ENCODE assay signal across 38 cellular contexts in the genomic region with DNA sequence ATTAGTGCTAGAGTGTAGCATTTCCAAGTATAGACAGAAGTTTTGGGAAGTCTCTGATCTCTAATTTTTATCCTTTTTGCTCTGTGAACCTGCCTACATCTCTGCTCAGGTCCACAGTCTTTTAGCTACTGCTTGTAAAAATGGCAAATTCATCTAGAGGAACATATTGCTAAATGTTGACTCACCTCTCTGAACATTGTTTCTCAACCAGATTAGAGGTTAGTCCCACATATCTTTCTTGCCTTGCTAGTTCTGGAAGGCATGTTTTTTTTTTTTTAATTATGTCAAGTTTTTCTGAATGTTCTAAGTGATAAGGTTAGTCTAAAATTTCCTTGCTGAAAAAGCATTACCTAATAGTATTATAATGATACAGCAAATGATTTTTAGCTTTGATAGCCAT.
A peak's percentile ranks its signal among the peaks of the same experiment; 100 is the strongest.
DNase-seq lines count a peak whose midpoint lies in the region; ATAC-seq, FAIRE-seq and TF ChIP-seq lines count a peak whose summit lies in the region.
"Had no signal": no experiment of that assay in that cellular context is flagged by ENCODE, and none has a peak within 500 bp of the region (broad histone marks: within the 10 kb centered on the region; RNA-seq: fewer than 3 reads in every experiment).

No MANE protein-coding gene starts in this region.

- H3K4me3 ChIP-seq in adipocyte (ENCODE audit: low read length) = no peak overlapping the region
- no peak overlapping the region for H3K4me3 ChIP-seq in fibroblast of mammary gland (ENCODE audit: control insufficient read depth, low read depth, low read length)
- no peak overlapping the region for H3K4me3 ChIP-seq in kidney (ENCODE audit: low read length in 2 of 2)
- H3K4me3 ChIP-seq: esophagus squamous epithelium, lung, prostate gland, sigmoid colon, SJSA1, transverse colon had no signal

- ATAC-seq in HG03520 (IDR thresholded peaks at IDR 0.05; ENCODE audit: unreplicated experiment) = no peak
- no peak for ATAC-seq in esophagus mucosa
- no peak for ATAC-seq in GM21786 (IDR thresholded peaks at IDR 0.05; ENCODE audit: unreplicated experiment)
- ATAC-seq: activated naive CD4-positive, alpha-beta T cell treated with anti-CD3 and anti-CD28 coated beads, Interleukin-2, amount 50 U/mL, for 72 hours; naive thymus-derived CD8-positive, alpha-beta T cell had no signal

- H3K27me3 ChIP-seq in adipocyte (replicated peaks; ENCODE audit: control insufficient read depth, insufficient read depth, low read length) = no peaks in the 10 kb centered on the region
- H3K27me3 ChIP-seq: esophagus squamous epithelium, sigmoid colon, SJSA1, transverse colon had no signal

- TF ChIP-seq POLR2A in H54 (IDR thresholded peaks at IDR 0.05; ENCODE audit: low read depth, low read length) = no peak

- intact Hi-C loops in kidney (cut with DNase I) = no loop called here

- H3K36me3 ChIP-seq in adipocyte (ENCODE audit: control insufficient read depth, insufficient read depth, low read length, severe bottlenecking) = no peaks in the 10 kb centered on the region
- no peaks in the 10 kb centered on the region for H3K36me3 ChIP-seq in kidney (ENCODE audit: control insufficient read depth in 1 of 2, insufficient read depth in 2 of 2, low read length in 2 of 2)
- H3K36me3 ChIP-seq: esophagus squamous epithelium, prostate gland, sigmoid colon, SJSA1, transverse colon, WERI-Rb-1 had no signal

- FAIRE-seq in H54 (lab: Jason Lieb, UNC) = peak; percentile 23
- no peak for FAIRE-seq in kidney (lab: Jason Lieb, UNC)
- FAIRE-seq: GM18507, GM19239 had no signal

- H3K9me3 ChIP-seq in adipocyte (ENCODE audit: control insufficient read depth, low read length) (no peaks in the 10 kb centered on the region), kidney (ENCODE audit: control insufficient read depth in 1 of 2, low read length in 2 of 2) (no peaks in the 10 kb centered on the region)
- H3K9me3 ChIP-seq: esophagus squamous epithelium, prostate gland, sigmoid colon, SJSA1 had no signal

- H3K9ac ChIP-seq in adipocyte (ENCODE audit: low read length) (no peak overlapping the region), kidney (ENCODE audit: low read length in 2 of 2) (no peak overlapping the region)

- DNase-seq in H54 (ENCODE audit: insufficient read length, low spot score) (no peak), adipocyte (ENCODE audit: low read depth) (peak; percentile 66), fibroblast of mammary gland (ENCODE audit: low read depth) (peak; percentile 1), kidney (no peak)
- DNase-seq: activated CD4-positive, alpha-beta T cell treated with anti-CD3 and anti-CD28 coated beads for 48 hours; activated CD8-positive, alpha-beta memory T cell treated with anti-CD3 and anti-CD28 coated beads for 24 hours; activated T-cell treated with anti-CD3 and anti-CD28 coated beads for 4 hours; anterior cingulate cortex; CD4-positive, CD25-positive, alpha-beta regulatory T cell; DND-41; endodermal cell; esophagus squamous epithelium; H7; hippocampal formation; Karpas-422; left cardiac atrium; naive thymus-derived CD8-positive, alpha-beta T cell; NCI-H1048; NCI-H1694 treated with DMSO at 0.1 percent for 48 hours; NCI-H2171 treated with DMSO at 0.1 percent for 48 hours; NCI-H510A treated with DMSO at 0.1 percent for 48 hours; occipital lobe; RPMI8226; sigmoid colon; stimulated activated CD4-positive, alpha-beta T cell treated with anti-CD3 and anti-CD28 coated beads, Interleukin-15, amount 100 ng/mL, for 24 hours; stimulated activated CD4-positive, alpha-beta T cell treated with anti-CD3 and anti-CD28 coated beads, Interleukin-4, amount 100 ng/mL, for 4 hours; T1000; transverse colon; WERI-Rb-1 had no signal

- H3K4me1 ChIP-seq in adipocyte (ENCODE audit: control insufficient read depth, insufficient read depth, low read length) (no peaks in the 10 kb centered on the region), kidney (ENCODE audit: control insufficient read depth in 1 of 2, insufficient read depth in 1 of 2, low read depth in 1 of 2, low read length in 2 of 2) (no peaks in the 10 kb centered on the region)
- H3K4me1 ChIP-seq: esophagus squamous epithelium, prostate gland, sigmoid colon, SJSA1, transverse colon had no signal

- no peak for TF ChIP-seq CTCF in fibroblast of mammary gland (conservative IDR thresholded peaks at IDR 0.05; ENCODE audit: control insufficient read depth, insufficient read depth, low read depth, low read length)
- TF ChIP-seq CTCF in kidney (IDR thresholded peaks at IDR 0.05; ENCODE audit: borderline replicate concordance, extremely low read depth, insufficient read depth) = no peak

- no peak overlapping the region for H3K27ac ChIP-seq in kidney (ENCODE audit: low read depth in 2 of 2, low read length in 2 of 2)
- H3K27ac ChIP-seq: esophagus squamous epithelium, prostate gland, sigmoid colon, SJSA1, transverse colon, WERI-Rb-1 had no signal

Comparison
In these comparisons a context has a peak if more than half of its experiments do, and no peak if none do; other contexts are left out.
1. DNase-seq: peak in adipocyte (single experiment) and fibroblast of mammary gland (single experiment); none in H54 (single experiment) and kidney (single experiment).